Comparison of ENCODE assay signal across 35 cellular contexts in the genomic region with DNA sequence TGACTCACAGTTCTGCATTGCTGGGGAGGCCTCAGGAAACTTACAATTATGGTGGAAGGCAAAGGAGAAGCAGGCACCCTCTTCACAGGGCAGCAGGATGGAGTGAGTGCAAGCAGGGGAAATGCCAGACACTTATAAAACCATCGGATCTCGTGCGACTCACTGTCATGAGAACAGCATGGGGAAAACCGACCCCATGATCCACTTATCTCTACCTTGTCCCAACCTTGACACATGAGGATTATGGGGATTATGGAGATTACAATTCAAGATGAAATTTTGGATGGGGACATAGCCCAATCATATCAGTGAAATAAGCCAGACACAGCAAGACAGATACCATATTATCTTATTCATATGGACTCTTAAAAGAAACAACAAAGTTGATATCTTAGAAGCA.
"Had no signal": no experiment of that assay in that cellular context is flagged by ENCODE, and none has a peak within 500 bp of the region (broad histone marks: within the 10 kb centered on the region; RNA-seq: fewer than 3 reads in every experiment).

No MANE protein-coding gene starts in this region.

- H3K36me3 Mint-ChIP-seq: activated CD4-positive, alpha-beta memory T cell treated with anti-CD3 and anti-CD28 coated beads for 36 hours; activated naive CD4-positive, alpha-beta T cell treated with anti-CD3 and anti-CD28 coated beads, Interleukin-2, amount 50 U/mL, for 72 hours; activated naive CD8-positive, alpha-beta T cell treated with anti-CD3 and anti-CD28 coated beads for 36 hours; brain; WTC11 had no signal

- H3K27ac ChIP-seq: adrenal gland, ascending aorta, VCaP had no signal

- H3K4me1 ChIP-seq: adrenal gland, ascending aorta had no signal

- H3K4me3 Mint-ChIP-seq: activated CD4-positive, alpha-beta memory T cell treated with anti-CD3 and anti-CD28 coated beads for 36 hours; activated CD4-positive, alpha-beta T cell treated with anti-CD3 and anti-CD28 coated beads for 36 hours; activated CD4-positive, alpha-beta T cell treated with anti-CD3 and anti-CD28 coated beads, Interleukin-2, amount 10 ng/mL, durations not matched to agents 7 days and 5 days; activated CD8-positive, alpha-beta T cell treated with anti-CD3 and anti-CD28 coated beads for 36 hours; activated naive CD4-positive, alpha-beta T cell treated with anti-CD3 and anti-CD28 coated beads for 36 hours; activated naive CD8-positive, alpha-beta T cell treated with anti-CD3 and anti-CD28 coated beads for 36 hours; activated T-cell treated with anti-CD3 and anti-CD28 coated beads, Interleukin-2, amount 50 U/mL, for 4 hours; activated T-cell treated with anti-CD3 and anti-CD28 coated beads, Interleukin-2, amount 50 U/mL, for 72 hours; activated T-helper 1 cell treated with anti-CD3 and anti-CD28 coated beads, Interleukin-12 subunit alpha, Interleukin-12 subunit beta, Interleukin-2, Interleukin-4 antibody, amounts not matched to agents 30 ng/mL and 10 ng/mL and 1 ng/mL, durations not matched to agents 14 hours and 24 hours and 36 hours; activated T-helper 17 cell treated with anti-CD3 and anti-CD28 coated beads, Interleukin-2, amount 50 U/mL, for 72 hours; brain; T-helper 1 cell treated with Interleukin-12 subunit alpha and Interleukin-12 subunit beta and Interleukin-4 antibody, amounts not matched to agents 30 μg/mL and 1 μg/mL, for 36 hours; T-helper 2 cell treated with Interferon-gamma antibody and Interleukin-4, amounts not matched to agents 5 μg/mL and 100 μg/mL, for 36 hours; WTC11 had no signal

- DNase-seq: activated CD4-positive, alpha-beta memory T cell treated with anti-CD3 and anti-CD28 coated beads for 36 hours; activated CD4-positive, alpha-beta T cell treated with anti-CD3 and anti-CD28 coated beads for 1 hour; activated CD4-positive, alpha-beta T cell treated with anti-CD3 and anti-CD28 coated beads for 36 hours; activated CD4-positive, alpha-beta T cell treated with anti-CD3 and anti-CD28 coated beads for 48 hours; activated CD4-positive, alpha-beta T cell treated with anti-CD3 and anti-CD28 coated beads, Interleukin-2, amount 10 ng/mL, durations not matched to agents 7 days and 5 days; activated CD4-positive, CD25-positive, alpha-beta regulatory T cell; activated CD8-positive, alpha-beta memory T cell treated with anti-CD3 and anti-CD28 coated beads, Interleukin-2, amount 50 U/mL, for 4 hours; activated CD8-positive, alpha-beta T cell treated with anti-CD3 and anti-CD28 coated beads for 36 hours; activated effector memory CD4-positive, alpha-beta T cell treated with anti-CD3 and anti-CD28 coated beads, Interleukin-2, amount 50 U/mL, for 16 hours; activated gamma-delta T cell treated with Interleukin-2 at 50 U/mL for 16 hours; activated naive CD4-positive, alpha-beta T cell; activated naive CD4-positive, alpha-beta T cell treated with anti-CD3 and anti-CD28 coated beads for 36 hours; activated naive CD4-positive, alpha-beta T cell treated with anti-CD3 and anti-CD28 coated beads, Interleukin-2, amount 50 U/mL, for 16 hours; activated naive CD8-positive, alpha-beta T cell treated with anti-CD3 and anti-CD28 coated beads for 36 hours; activated T-cell treated with anti-CD3 and anti-CD28 coated beads for 4 hours; activated T-cell treated with anti-CD3 and anti-CD28 coated beads, Interleukin-2, amount 50 U/mL, for 1 hour; activated T-cell treated with anti-CD3 and anti-CD28 coated beads, Interleukin-2, amount 50 U/mL, for 4 hours; activated T-cell treated with anti-CD3 and anti-CD28 coated beads, Interleukin-2, amount 50 U/mL, for 72 hours; adrenal gland; amygdala; anterior cingulate cortex; central memory CD4-positive, alpha-beta T cell; T-helper 1 cell; T-helper 2 cell; T-helper 9 cell had no signal

- H3K9me3 ChIP-seq: adrenal gland, ascending aorta had no signal

- H3K27ac Mint-ChIP-seq: activated CD4-positive, alpha-beta memory T cell treated with anti-CD3 and anti-CD28 coated beads for 36 hours; activated CD4-positive, alpha-beta T cell treated with anti-CD3 and anti-CD28 coated beads for 36 hours; activated CD4-positive, alpha-beta T cell treated with anti-CD3 and anti-CD28 coated beads, Interleukin-2, amount 10 ng/mL, durations not matched to agents 7 days and 5 days; activated CD8-positive, alpha-beta T cell treated with anti-CD3 and anti-CD28 coated beads for 36 hours; activated naive CD4-positive, alpha-beta T cell treated with anti-CD3 and anti-CD28 coated beads for 36 hours; activated naive CD4-positive, alpha-beta T cell treated with anti-CD3 and anti-CD28 coated beads, Interleukin-2, amount 50 U/mL, for 72 hours; activated naive CD8-positive, alpha-beta T cell treated with anti-CD3 and anti-CD28 coated beads for 36 hours; activated T-cell treated with anti-CD3 and anti-CD28 coated beads, Interleukin-2, amount 50 U/mL, for 72 hours; activated T-helper 1 cell treated with anti-CD3 and anti-CD28 coated beads, Interleukin-12 subunit alpha, Interleukin-12 subunit beta, Interleukin-2, Interleukin-4 antibody, amounts not matched to agents 30 ng/mL and 10 ng/mL and 1 ng/mL, durations not matched to agents 14 hours and 24 hours and 36 hours; activated T-helper 17 cell treated with anti-CD3 and anti-CD28 coated beads, Interleukin-2, amount 50 U/mL, for 72 hours; brain; T-helper 1 cell treated with Interleukin-12 subunit alpha and Interleukin-12 subunit beta and Interleukin-4 antibody, amounts not matched to agents 30 μg/mL and 1 μg/mL, for 36 hours; T-helper 2 cell treated with Interferon-gamma antibody and Interleukin-4, amounts not matched to agents 5 μg/mL and 100 μg/mL, for 36 hours; WTC11 had no signal

- H3K9me3 Mint-ChIP-seq: activated CD4-positive, alpha-beta memory T cell treated with anti-CD3 and anti-CD28 coated beads for 36 hours; activated CD4-positive, alpha-beta T cell treated with anti-CD3 and anti-CD28 coated beads, Interleukin-2, amount 10 ng/mL, durations not matched to agents 7 days and 5 days; activated CD8-positive, alpha-beta T cell treated with anti-CD3 and anti-CD28 coated beads for 36 hours; activated naive CD4-positive, alpha-beta T cell treated with anti-CD3 and anti-CD28 coated beads for 36 hours; activated naive CD4-positive, alpha-beta T cell treated with anti-CD3 and anti-CD28 coated beads, Interleukin-2, amount 50 U/mL, for 72 hours; activated naive CD8-positive, alpha-beta T cell treated with anti-CD3 and anti-CD28 coated beads for 36 hours; activated T-cell treated with anti-CD3 and anti-CD28 coated beads, Interleukin-2, amount 50 U/mL, for 4 hours; activated T-cell treated with anti-CD3 and anti-CD28 coated beads, Interleukin-2, amount 50 U/mL, for 72 hours; activated T-helper 1 cell treated with anti-CD3 and anti-CD28 coated beads, Interleukin-12 subunit alpha, Interleukin-12 subunit beta, Interleukin-2, Interleukin-4 antibody, amounts not matched to agents 30 ng/mL and 10 ng/mL and 1 ng/mL, durations not matched to agents 14 hours and 24 hours and 36 hours; activated T-helper 17 cell treated with anti-CD3 and anti-CD28 coated beads, Interleukin-2, amount 50 U/mL, for 72 hours; T-helper 1 cell treated with Interleukin-12 subunit alpha and Interleukin-12 subunit beta and Interleukin-4 antibody, amounts not matched to agents 30 μg/mL and 1 μg/mL, for 36 hours; T-helper 2 cell treated with Interferon-gamma antibody and Interleukin-4, amounts not matched to agents 5 μg/mL and 100 μg/mL, for 36 hours had no signal

- H3K4me1 Mint-ChIP-seq: activated CD4-positive, alpha-beta T cell treated with anti-CD3 and anti-CD28 coated beads for 36 hours; activated CD4-positive, alpha-beta T cell treated with anti-CD3 and anti-CD28 coated beads, Interleukin-2, amount 10 ng/mL, durations not matched to agents 7 days and 5 days; activated naive CD8-positive, alpha-beta T cell treated with anti-CD3 and anti-CD28 coated beads for 36 hours; activated T-helper 17 cell treated with anti-CD3 and anti-CD28 coated beads, Interleukin-2, amount 50 U/mL, for 72 hours; WTC11 had no signal

- H3K27me3 Mint-ChIP-seq: brain had no signal

- H3K36me3 ChIP-seq: adrenal gland, ascending aorta had no signal

- H3K4me3 ChIP-seq: adrenal gland, ascending aorta had no signal

- ATAC-seq: activated CD4-positive, alpha-beta T cell treated with anti-CD3 and anti-CD28 coated beads for 36 hours; activated CD4-positive, CD25-positive, alpha-beta regulatory T cell treated with anti-CD3 and anti-CD28 coated beads, Interleukin-2, amount 50 U/mL, for 24 hours; activated CD8-positive, alpha-beta T cell treated with anti-CD3 and anti-CD28 coated beads for 36 hours; activated naive CD4-positive, alpha-beta T cell treated with anti-CD3 and anti-CD28 coated beads, Interleukin-2, amount 50 U/mL, for 72 hours; activated T-cell treated with anti-CD3 and anti-CD28 coated beads, Interleukin-2, amount 50 U/mL, for 4 hours; activated T-cell treated with anti-CD3 and anti-CD28 coated beads, Interleukin-2, amount 50 U/mL, for 72 hours; activated T-helper 17 cell treated with anti-CD3 and anti-CD28 coated beads, Interleukin-2, amount 50 U/mL, for 72 hours; WTC11 had no signal

- H3K27me3 ChIP-seq: adrenal gland, ascending aorta had no signal
